ENCODE assay signal across 4 cellular contexts in the genomic region with DNA sequence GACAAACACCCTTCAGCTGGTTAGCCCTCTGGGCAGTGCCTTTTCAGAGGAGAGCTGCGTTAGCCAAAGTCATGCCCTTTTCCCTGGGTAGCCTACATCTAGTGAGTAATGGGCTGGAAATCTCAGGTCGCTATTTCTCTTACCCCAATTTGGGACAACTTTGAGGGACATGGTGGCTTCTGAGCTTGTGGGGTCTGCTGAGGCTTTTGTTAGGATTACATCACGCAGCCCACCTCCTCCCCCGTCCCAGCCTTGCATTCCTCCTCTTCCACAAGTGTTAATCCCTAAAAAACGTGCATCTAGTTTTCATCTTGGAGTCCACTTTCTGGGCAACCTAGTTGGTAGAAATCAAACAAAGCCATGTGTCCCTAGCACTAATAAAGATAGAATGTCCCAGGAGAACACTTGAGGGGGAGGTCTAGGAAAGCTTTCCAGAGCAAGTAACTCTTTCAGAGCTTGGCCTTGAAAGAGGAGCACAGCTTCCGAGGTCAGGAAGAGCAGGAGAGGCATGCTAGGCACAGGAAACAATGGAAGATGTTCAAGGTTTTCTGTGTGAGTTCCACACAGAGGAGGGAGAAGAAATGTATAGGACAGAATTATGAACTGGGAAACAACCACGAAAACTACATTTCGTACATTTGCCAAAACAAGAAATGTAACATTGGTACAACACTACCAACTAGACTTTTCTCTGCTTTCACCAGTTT.
TF ChIP-seq lines count a peak whose summit lies in the region.

No MANE protein-coding gene starts in this region.

TF ChIP-seq in SK-N-SH, 30 proteins besides CTCF, POLR2A, EP300 and RAD21:
- TF ChIP-seq PBX3 (IDR thresholded peaks at IDR 0.05) (no peak), NRF1 (IDR thresholded peaks at IDR 0.05; ENCODE audit: low read depth, low read length) (no peak), RCOR1 (IDR thresholded peaks at IDR 0.05; ENCODE audit: low read length) (no peak), RFX5 (IDR thresholded peaks at IDR 0.05; ENCODE audit: low read length) (no peak), TAF1 (IDR thresholded peaks at IDR 0.05; ENCODE audit: borderline replicate concordance, low read depth, low read length) (no peak), ELF1 (IDR thresholded peaks at IDR 0.05) (no peak), SMC3 (IDR thresholded peaks at IDR 0.05; ENCODE audit: low read depth, low read length) (no peak), NFIC (IDR thresholded peaks at IDR 0.05; ENCODE audit: borderline replicate concordance) (no peak), TCF12 (IDR thresholded peaks at IDR 0.05) (no peak), GABPA (IDR thresholded peaks at IDR 0.05; ENCODE audit: low read depth) (no peak)

TF ChIP-seq in SK-N-SH treated with all-trans-retinoic acid at 6 μM for 48 hours, 23 proteins besides CTCF, POLR2A, EP300 and RAD21 (continues in another document):
- TF ChIP-seq BACH2 (CRISPR knock-in tag; IDR thresholded peaks at IDR 0.05; ENCODE audit: borderline replicate concordance) (no peak), SNAI2 (CRISPR knock-in tag; IDR thresholded peaks at IDR 0.05) (no peak), ZNF565 (CRISPR knock-in tag; conservative IDR thresholded peaks at IDR 0.05; ENCODE audit: low read depth) (no peak), PPARA (CRISPR knock-in tag; IDR thresholded peaks at IDR 0.05; ENCODE audit: borderline replicate concordance) (no peak), OSR1 (CRISPR knock-in tag; IDR thresholded peaks at IDR 0.05) (no peak), GLIS3 (CRISPR knock-in tag; IDR thresholded peaks at IDR 0.05) (no peak), CSDC2 (CRISPR knock-in tag; IDR thresholded peaks at IDR 0.05) (no peak), TCF4 (CRISPR knock-in tag; IDR thresholded peaks at IDR 0.05; ENCODE audit: borderline replicate concordance) (no peak), CREB5 (CRISPR knock-in tag; IDR thresholded peaks at IDR 0.05; ENCODE audit: low read depth) (no peak), ARNTL (CRISPR knock-in tag; IDR thresholded peaks at IDR 0.05; ENCODE audit: borderline replicate concordance, low read depth) (no peak), CSRNP3 (CRISPR knock-in tag; IDR thresholded peaks at IDR 0.05) (no peak), ZNF70 (CRISPR knock-in tag; IDR thresholded peaks at IDR 0.05) (no peak), ZNF8 (CRISPR knock-in tag; IDR thresholded peaks at IDR 0.05) (no peak), ZFP30 (CRISPR knock-in tag; IDR thresholded peaks at IDR 0.05) (no peak), TOX (CRISPR knock-in tag; IDR thresholded peaks at IDR 0.05; ENCODE audit: borderline replicate concordance) (no peak), ESRRG (CRISPR knock-in tag; IDR thresholded peaks at IDR 0.05) (no peak)
- TF ChIP-seq, protein P1, sequence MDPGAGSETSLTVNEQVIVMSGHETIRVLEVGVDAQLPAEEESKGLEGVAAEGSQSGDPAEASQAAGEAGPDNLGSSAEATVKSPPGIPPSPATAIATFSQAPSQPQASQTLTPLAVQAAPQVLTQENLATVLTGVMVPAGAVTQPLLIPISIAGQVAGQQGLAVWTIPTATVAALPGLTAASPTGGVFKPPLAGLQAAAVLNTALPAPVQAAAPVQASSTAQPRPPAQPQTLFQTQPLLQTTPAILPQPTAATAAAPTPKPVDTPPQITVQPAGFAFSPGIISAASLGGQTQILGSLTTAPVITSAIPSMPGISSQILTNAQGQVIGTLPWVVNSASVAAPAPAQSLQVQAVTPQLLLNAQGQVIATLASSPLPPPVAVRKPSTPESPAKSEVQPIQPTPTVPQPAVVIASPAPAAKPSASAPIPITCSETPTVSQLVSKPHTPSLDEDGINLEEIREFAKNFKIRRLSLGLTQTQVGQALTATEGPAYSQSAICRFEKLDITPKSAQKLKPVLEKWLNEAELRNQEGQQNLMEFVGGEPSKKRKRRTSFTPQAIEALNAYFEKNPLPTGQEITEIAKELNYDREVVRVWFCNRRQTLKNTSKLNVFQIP (CRISPR knock-in tag; IDR thresholded peaks at IDR 0.05; ENCODE audit: borderline replicate concordance, low read depth) = no peak

TF ChIP-seq in HEK293, 187 proteins besides CTCF, POLR2A, EP300 and RAD21:
- TF ChIP-seq IKZF3 (tag by site-specific recombination; IDR thresholded peaks at IDR 0.05) (0 out of 2 replicates have a peak, but pooled peaks have one; percentile 32), ZNF677 (tag by site-specific recombination; IDR thresholded peaks at IDR 0.05) (no peak)

TF ChIP-seq in GM12878, 131 proteins besides CTCF, POLR2A, EP300 and RAD21:
- TF ChIP-seq CBX5 (IDR thresholded peaks at IDR 0.05; ENCODE audit: low read depth) (no peak), EED (IDR thresholded peaks at IDR 0.05; ENCODE audit: low read depth) (no peak), POLR2AphosphoS5 (IDR thresholded peaks at IDR 0.05; ENCODE audit: low read length) (peak; percentile 58; the same call in 1 of the 2 replicates), POLR2AphosphoS2 (IDR thresholded peaks at IDR 0.05; ENCODE audit: low read depth, low read length) (no peak)
- TF ChIP-seq, protein P2, sequence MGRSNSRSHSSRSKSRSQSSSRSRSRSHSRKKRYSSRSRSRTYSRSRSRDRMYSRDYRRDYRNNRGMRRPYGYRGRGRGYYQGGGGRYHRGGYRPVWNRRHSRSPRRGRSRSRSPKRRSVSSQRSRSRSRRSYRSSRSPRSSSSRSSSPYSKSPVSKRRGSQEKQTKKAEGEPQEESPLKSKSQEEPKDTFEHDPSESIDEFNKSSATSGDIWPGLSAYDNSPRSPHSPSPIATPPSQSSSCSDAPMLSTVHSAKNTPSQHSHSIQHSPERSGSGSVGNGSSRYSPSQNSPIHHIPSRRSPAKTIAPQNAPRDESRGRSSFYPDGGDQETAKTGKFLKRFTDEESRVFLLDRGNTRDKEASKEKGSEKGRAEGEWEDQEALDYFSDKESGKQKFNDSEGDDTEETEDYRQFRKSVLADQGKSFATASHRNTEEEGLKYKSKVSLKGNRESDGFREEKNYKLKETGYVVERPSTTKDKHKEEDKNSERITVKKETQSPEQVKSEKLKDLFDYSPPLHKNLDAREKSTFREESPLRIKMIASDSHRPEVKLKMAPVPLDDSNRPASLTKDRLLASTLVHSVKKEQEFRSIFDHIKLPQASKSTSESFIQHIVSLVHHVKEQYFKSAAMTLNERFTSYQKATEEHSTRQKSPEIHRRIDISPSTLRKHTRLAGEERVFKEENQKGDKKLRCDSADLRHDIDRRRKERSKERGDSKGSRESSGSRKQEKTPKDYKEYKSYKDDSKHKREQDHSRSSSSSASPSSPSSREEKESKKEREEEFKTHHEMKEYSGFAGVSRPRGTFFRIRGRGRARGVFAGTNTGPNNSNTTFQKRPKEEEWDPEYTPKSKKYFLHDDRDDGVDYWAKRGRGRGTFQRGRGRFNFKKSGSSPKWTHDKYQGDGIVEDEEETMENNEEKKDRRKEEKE (IDR thresholded peaks at IDR 0.05) = no peak
TF ChIP-seq in GM12878: peak in this region for 1.
